23 cellular contexts compared by ENCODE assay signal in genomic region chr3:126873416-126873815, GRCh38.
"Had no signal": no experiment of that assay in that cellular context is flagged by ENCODE, and none has a peak within 500 bp of the region (broad histone marks: within the 10 kb centered on the region; RNA-seq: fewer than 3 reads in every experiment).

No MANE protein-coding gene starts in this region.

- H3K27ac ChIP-seq: ascending aorta, cardiac muscle cell, PC-9, RWPE1, WERI-Rb-1 had no signal

- H3K36me3 ChIP-seq: ascending aorta, cardiac muscle cell, WERI-Rb-1 had no signal

- DNase-seq: activated CD4-positive, alpha-beta T cell treated with anti-CD3 and anti-CD28 coated beads for 36 hours; activated CD4-positive, alpha-beta T cell treated with anti-CD3 and anti-CD28 coated beads, Interleukin-2, amount 10 ng/mL, durations not matched to agents 7 days and 5 days; activated CD4-positive, alpha-beta T cell treated with anti-CD3 and anti-CD28 coated beads, Interleukin-2, amount 50 U/mL, for 48 hours; activated CD8-positive, alpha-beta T cell treated with anti-CD3 and anti-CD28 coated beads, Interleukin-2, amount 10 ng/mL, durations not matched to agents 7 days and 5 days; activated gamma-delta T cell; activated naive CD4-positive, alpha-beta T cell treated with Interleukin-2 at 50 U/mL for 16 hours; activated naive CD8-positive, alpha-beta T cell treated with anti-CD3 and anti-CD28 coated beads, Interleukin-2, amount 10 ng/mL, durations not matched to agents 7 days and 5 days; activated T-cell treated with anti-CD3 and anti-CD28 coated beads, Interleukin-2, amount 50 U/mL, for 24 hours; amygdala; NCI-H146; NCI-H2107; NCI-H226; NCI-H524 treated with DMSO at 0.1 percent for 48 hours; PC-9; SW 1271; T-helper 1 cell; T-helper 2 cell; T-helper 9 cell; WERI-Rb-1 had no signal

- ATAC-seq: activated CD4-positive, alpha-beta T cell treated with anti-CD3 and anti-CD28 coated beads for 36 hours; activated CD8-positive, alpha-beta T cell treated with anti-CD3 and anti-CD28 coated beads, Interleukin-2, amount 10 ng/mL, durations not matched to agents 7 days and 5 days; Right ventricle myocardium inferior had no signal

- H3K4me3 ChIP-seq: ascending aorta, cardiac muscle cell, PC-9 had no signal

- H3K27me3 ChIP-seq: ascending aorta, cardiac muscle cell had no signal

- H3K4me1 ChIP-seq: ascending aorta had no signal

- H3K9me3 ChIP-seq: ascending aorta had no signal
